8 cellular contexts compared by ENCODE assay signal in genomic region chr2:69946351-69947077, GRCh38. TPM values are rescaled to one million over a fixed set of nuclear protein-coding genes. Genes with fewer than 3 reads are reported as not detected.
DNase-seq lines count a peak whose midpoint lies in the region; ATAC-seq and TF ChIP-seq lines count a peak whose summit lies in the region.

No MANE protein-coding gene starts in this region.

- no peaks in the 10 kb centered on the region for H3K4me1 ChIP-seq in BE2C

- H3K9me3 ChIP-seq in BE2C = no peaks in the 10 kb centered on the region

- peak overlapping the region; percentile 82 for H3K4me3 Mint-ChIP-seq in natural killer cell

- peaks cover 34 to 42% of the 10 kb centered on the region in 2 donors for H3K4me1 Mint-ChIP-seq in natural killer cell

- H3K36me3 ChIP-seq in BE2C = no peaks in the 10 kb centered on the region

- no peaks in the 10 kb centered on the region for H3K27me3 Mint-ChIP-seq in natural killer cell (ENCODE audit: low read depth in 2 of 2)

- H3K4me3 ChIP-seq in astrocyte of the cerebellum (ENCODE audit: low read depth, low read length) (no peak overlapping the region), BE2C (ENCODE audit: low read depth, low read length) (no peak overlapping the region)

- ATAC-seq in GM18858 (IDR thresholded peaks at IDR 0.05; ENCODE audit: unreplicated experiment) = peak; percentile 75
- ATAC-seq in HG03039 (IDR thresholded peaks at IDR 0.05; ENCODE audit: unreplicated experiment) = peak; percentile 64
- ATAC-seq in SK-N-SH treated with all-trans-retinoic acid at 6 μM for 48 hours = peak; percentile 73
- peak; percentile 87 for ATAC-seq in natural killer cell

- intact Hi-C loops in natural killer cell (cut with micrococcal nuclease) (loop anchor here (1.0 to 10.0 kb wide), 3 partner anchors 32 to 198 kb away; partner anchors contain the start of gene MXD1), posterior vena cava (cut with DNase I) (loop anchor here in 1 of 2 donors (5.0 kb wide), 1 partner anchor 76 kb away; no protein-coding TSS in a partner anchor)

- H3K27ac Mint-ChIP-seq in natural killer cell = peak overlapping the region; percentile 78 to 91

- in situ Hi-C loops in astrocyte of the cerebellum (cut with HindIII; ENCODE audit: low sequenced_read_pairs) = loop anchor here (5.0 kb wide), 1 partner anchor 61 kb away; no protein-coding TSS in a partner anchor

- no peaks in the 10 kb centered on the region for H3K9me3 Mint-ChIP-seq in natural killer cell

- TF ChIP-seq CTCF in astrocyte of the cerebellum (IDR thresholded peaks at IDR 0.05; ENCODE audit: low read depth, low read length, missing control alignments) = no peak
- TF ChIP-seq CTCF in natural killer cell (IDR thresholded peaks at IDR 0.05) = no peak
- no peak for TF ChIP-seq CTCF in BE2C (IDR thresholded peaks at IDR 0.05; ENCODE audit: low read depth, low read length)

- no peaks in the 10 kb centered on the region for H3K27me3 ChIP-seq in BE2C

- DNase-seq in astrocyte of the cerebellum (ENCODE audit: low read depth) (peak; percentile 31), natural killer cell (peak; percentile 52), posterior vena cava (ENCODE audit: low spot score) (no peak), hippocampal formation (lab: John Stamatoyannopoulos, UW) (no peak), BE2C (no peak)

- H3K36me3 Mint-ChIP-seq in natural killer cell = peaks cover 7% of the 10 kb centered on the region

TF ChIP-seq in SK-N-SH treated with all-trans-retinoic acid at 6 μM for 48 hours, 23 proteins besides CTCF, POLR2A, EP300 and RAD21:
- TF ChIP-seq TOX (CRISPR knock-in tag; IDR thresholded peaks at IDR 0.05; ENCODE audit: borderline replicate concordance) = no peak
- no peak for TF ChIP-seq TSHZ2 (CRISPR knock-in tag; IDR thresholded peaks at IDR 0.05)
- no peak for TF ChIP-seq BACH2 (CRISPR knock-in tag; IDR thresholded peaks at IDR 0.05; ENCODE audit: borderline replicate concordance)
- no peak for TF ChIP-seq OSR1 (CRISPR knock-in tag; IDR thresholded peaks at IDR 0.05)
- no peak for TF ChIP-seq ZNF565 (CRISPR knock-in tag; conservative IDR thresholded peaks at IDR 0.05; ENCODE audit: low read depth)
- TF ChIP-seq ISL1 (CRISPR knock-in tag; IDR thresholded peaks at IDR 0.05) = no peak
- TF ChIP-seq ZNF8 (CRISPR knock-in tag; IDR thresholded peaks at IDR 0.05) = no peak

RNA-seq across cellular contexts. Expression of gene ASPRV1, which starts 14.9 kb away (rescaled TPM):
- 1 to 10 TPM; 1.4 to 2.7 (median 1.9) TPM for total RNA-seq in natural killer cell
- total RNA-seq in posterior vena cava = 1 to 10 TPM in 1 of 2 donors, under 1 TPM in 1; 1.00 to 1.7 TPM
- 3.8 TPM for polyA plus RNA-seq in BE2C (2012; ENCODE audit: insufficient read depth, insufficient read length, low read depth)

RNA-seq across cellular contexts. Expression of gene MXD1, which starts 31.6 kb away (rescaled TPM):
- total RNA-seq in natural killer cell (100 to 1,000 TPM in 2 of 3 donors, 10 to 100 TPM in 1; 63.0 to 165 (median 112) TPM), posterior vena cava (10 to 100 TPM; 14.9 to 20.7 TPM)
- polyA plus RNA-seq in BE2C (2012; ENCODE audit: insufficient read depth, insufficient read length, low read depth) = 2.5 TPM

RNA-seq across cellular contexts. Expression of gene SNRNP27, which starts 52.8 kb away (rescaled TPM):
- total RNA-seq in natural killer cell = 10 to 100 TPM; 53.2 to 61.5 (median 58.2) TPM
- total RNA-seq in posterior vena cava = 10 to 100 TPM; 35.9 to 47.3 TPM
- 19.1 TPM for polyA plus RNA-seq in BE2C (2012; ENCODE audit: insufficient read depth, insufficient read length, low read depth)

Comparison
In these comparisons a context has a peak if more than half of its experiments do, and no peak if none do; other contexts are left out.
1. DNase-seq: peak in astrocyte of the cerebellum (single experiment) and natural killer cell (single experiment); none in posterior vena cava (single experiment), hippocampal formation (0 of 2) and BE2C (single experiment).
2. Peak in every context shown above with its lines, with median percentiles within 50 percentile points of each other: ATAC-seq.